ENCODE assay signal across 1 cellular context in the genomic region with DNA sequence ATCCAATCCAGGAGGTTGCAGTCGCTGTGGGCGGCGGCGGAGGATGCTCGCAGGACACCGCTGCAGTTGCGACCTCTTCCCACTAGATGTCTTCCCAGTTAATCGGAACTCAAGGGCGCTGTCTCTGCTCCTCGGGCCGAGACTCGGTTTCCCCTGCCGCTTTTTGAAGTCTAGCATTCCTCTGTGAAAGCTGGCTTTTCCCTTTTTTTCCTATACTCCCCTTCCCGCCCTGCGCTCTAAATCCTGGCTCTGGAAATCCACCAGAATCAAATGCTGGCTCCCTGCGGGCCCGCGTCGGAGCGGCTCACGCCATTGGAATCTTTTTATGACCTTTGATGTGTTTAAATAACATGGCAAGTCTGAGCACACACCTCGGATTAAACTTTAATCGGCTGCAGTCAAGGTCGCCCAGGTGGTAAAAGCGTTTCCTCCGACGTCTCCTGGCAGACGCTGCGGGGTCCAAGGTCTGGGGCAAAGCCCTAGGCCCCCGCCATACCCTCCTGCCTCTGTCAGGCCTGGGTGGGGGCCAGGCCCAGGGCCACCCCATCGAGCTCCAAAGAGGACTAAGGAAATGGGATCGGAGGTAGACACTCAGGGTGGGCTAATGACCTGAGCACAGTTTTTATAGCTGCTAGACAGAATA.
TF ChIP-seq lines count a peak whose summit lies in the region.

No MANE protein-coding gene starts in this region.

TF ChIP-seq in H1, 55 proteins besides CTCF, POLR2A, EP300 and RAD21:
- TF ChIP-seq SUZ12 (IDR thresholded peaks at IDR 0.05; ENCODE audit: low read length) = peak; percentile 75
- peak; percentile 66 for TF ChIP-seq RNF2 (IDR thresholded peaks at IDR 0.05; ENCODE audit: borderline replicate concordance, low read depth, low read length, missing control alignments, poor library complexity, severe bottlenecking)
- TF ChIP-seq TCF12 (IDR thresholded peaks at IDR 0.05; ENCODE audit: low read depth, low read length) = 0 out of 2 replicates have a peak, but pooled peaks have one; percentile 34
- TF ChIP-seq TEAD4 (IDR thresholded peaks at IDR 0.05; ENCODE audit: low read depth, low read length) = 0 out of 2 replicates have a peak, but pooled peaks have one; percentile 4
- no peak for TF ChIP-seq ZNF274 (IDR thresholded peaks at IDR 0.05; ENCODE audit: borderline replicate concordance, extremely low read depth, low read length)
- TF ChIP-seq CREB1 (IDR thresholded peaks at IDR 0.05) = 0 out of 2 replicates have a peak, but pooled peaks have one; percentile 9
- TF ChIP-seq JUN (IDR thresholded peaks at IDR 0.05; ENCODE audit: low read depth, low read length) = no peak
- TF ChIP-seq, protein P1, sequence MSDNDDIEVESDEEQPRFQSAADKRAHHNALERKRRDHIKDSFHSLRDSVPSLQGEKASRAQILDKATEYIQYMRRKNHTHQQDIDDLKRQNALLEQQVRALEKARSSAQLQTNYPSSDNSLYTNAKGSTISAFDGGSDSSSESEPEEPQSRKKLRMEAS (IDR thresholded peaks at IDR 0.05) = no peak
- TF ChIP-seq EZH2 (IDR thresholded peaks at IDR 0.05; ENCODE audit: low read depth, low read length, severe bottlenecking) = peak; percentile 87
